In the genomic region with DNA sequence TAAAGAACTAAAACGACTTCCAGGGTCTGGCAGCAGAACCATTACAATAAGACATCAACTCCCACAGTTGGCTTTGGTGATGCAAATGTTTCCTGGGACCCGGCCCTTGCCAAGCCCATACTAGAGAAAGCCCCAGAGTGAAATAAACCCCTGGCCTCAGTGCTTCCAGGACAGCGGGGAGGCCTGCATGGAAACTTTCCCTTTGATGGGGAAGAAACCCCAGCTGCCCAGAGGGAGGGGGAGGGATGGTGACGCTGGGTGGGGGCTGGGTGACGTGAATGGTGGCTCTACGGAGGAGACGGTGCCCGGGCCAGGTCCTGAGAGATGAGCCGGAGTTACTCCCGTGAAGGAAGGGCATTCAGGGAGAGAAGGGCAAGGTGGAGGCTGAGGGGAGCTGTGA, we compare ENCODE assay signal across 25 cellular contexts. TPM values are rescaled to one million over a fixed set of nuclear protein-coding genes. Genes with fewer than 3 reads are reported as not detected.
"Had no signal": no experiment of that assay in that cellular context is flagged by ENCODE, and none has a peak within 500 bp of the region (broad histone marks: within the 10 kb centered on the region; RNA-seq: fewer than 3 reads in every experiment).

No MANE protein-coding gene starts in this region.

- DNase-seq: activated CD4-positive, alpha-beta T cell treated with anti-CD3 and anti-CD28 coated beads, Interleukin-2, amount 50 U/mL, for 4 hours; activated effector memory CD4-positive, alpha-beta T cell treated with anti-CD3 and anti-CD28 coated beads, Interleukin-2, amount 50 U/mL, for 16 hours; activated naive CD4-positive, alpha-beta T cell treated with anti-CD3 and anti-CD28 coated beads, Interleukin-2, amount 50 U/mL, for 16 hours; activated T-cell treated with anti-CD3 and anti-CD28 coated beads, Interleukin-2, amount 50 U/mL, for 72 hours; effector CD4-positive, alpha-beta T cell; gastrocnemius medialis; head of caudate nucleus; kidney glomerular epithelial cell; mucosa of descending colon; naive B cell; small intestine; stimulated activated CD4-positive, alpha-beta T cell treated with anti-CD3 and anti-CD28 coated beads, Interleukin-15, amount 100 ng/mL, for 24 hours; stimulated activated CD4-positive, alpha-beta T cell treated with anti-CD3 and anti-CD28 coated beads, Interleukin-2, amount 100 ng/mL, for 48 hours; stimulated activated naive CD8-positive, alpha-beta T cell treated with anti-CD3 and anti-CD28 coated beads, Interleukin-15, amount 100 ng/mL, for 72 hours; trophoblast cell; WERI-Rb-1 had no signal

- H3K4me3 ChIP-seq: gastrocnemius medialis, mucosa of descending colon, prostate gland, vagina had no signal

- H3K4me1 ChIP-seq: gastrocnemius medialis, prostate gland, vagina had no signal

- H3K36me3 Mint-ChIP-seq: memory B cell, naive B cell had no signal

- H3K4me1 Mint-ChIP-seq: memory B cell; naive B cell; stimulated activated naive CD8-positive, alpha-beta T cell treated with anti-CD3 and anti-CD28 coated beads, Interleukin-15, amount 100 ng/mL, for 72 hours had no signal

- H3K27ac Mint-ChIP-seq: activated T-cell treated with anti-CD3 and anti-CD28 coated beads, Interleukin-2, amount 50 U/mL, for 72 hours; memory B cell; naive B cell; stimulated activated naive CD8-positive, alpha-beta T cell treated with anti-CD3 and anti-CD28 coated beads, Interleukin-15, amount 100 ng/mL, for 72 hours had no signal

- H3K4me3 Mint-ChIP-seq: activated T-cell treated with anti-CD3 and anti-CD28 coated beads, Interleukin-2, amount 50 U/mL, for 72 hours; memory B cell; naive B cell; neural crest cell; stimulated activated naive CD8-positive, alpha-beta T cell treated with anti-CD3 and anti-CD28 coated beads, Interleukin-15, amount 100 ng/mL, for 72 hours had no signal

- H3K9me3 Mint-ChIP-seq: activated T-cell treated with anti-CD3 and anti-CD28 coated beads, Interleukin-2, amount 50 U/mL, for 72 hours; memory B cell; neural crest cell; stimulated activated naive CD8-positive, alpha-beta T cell treated with anti-CD3 and anti-CD28 coated beads, Interleukin-15, amount 100 ng/mL, for 72 hours had no signal

- H3K27me3 ChIP-seq: vagina had no signal

- H3K27ac ChIP-seq: gastrocnemius medialis, prostate gland, vagina, WERI-Rb-1 had no signal

- FAIRE-seq: astrocyte, small intestine had no signal

- ATAC-seq: activated T-cell treated with anti-CD3 and anti-CD28 coated beads, Interleukin-2, amount 50 U/mL, for 72 hours; esophagus mucosa; gastrocnemius medialis; mucosa of descending colon; right cardiac atrium; stimulated activated naive CD8-positive, alpha-beta T cell treated with anti-CD3 and anti-CD28 coated beads, Interleukin-15, amount 100 ng/mL, for 72 hours had no signal

- H3K9me3 ChIP-seq: gastrocnemius medialis, mucosa of descending colon, prostate gland, vagina had no signal

- H3K36me3 ChIP-seq: gastrocnemius medialis, prostate gland, vagina, WERI-Rb-1 had no signal

RNA-seq across cellular contexts. Expression of gene INHBB, which starts 27.5 kb away (rescaled TPM):
- total RNA-seq: activated CD8-positive, alpha-beta memory T cell treated with anti-CD3 and anti-CD28 coated beads for 36 hours; activated T-cell treated with anti-CD3 and anti-CD28 coated beads, Interleukin-2, amount 50 U/mL, for 72 hours; T-helper 2 cell treated with Interferon-gamma antibody and Interleukin-4, amounts not matched to agents 100 ng/mL and 5 ng/mL, for 36 hours had no signal
